Comparison of ENCODE assay signal across 23 cellular contexts in genomic region chr22:37647928-37648327, GRCh38. TPM values are rescaled to one million over a fixed set of nuclear protein-coding genes. Genes with fewer than 3 reads are reported as not detected.
DNase-seq lines count a peak whose midpoint lies in the region; ATAC-seq, FAIRE-seq and TF ChIP-seq lines count a peak whose summit lies in the region.
"Had no signal": no experiment of that assay in that cellular context is flagged by ENCODE, and none has a peak within 500 bp of the region (broad histone marks: within the 10 kb centered on the region; RNA-seq: fewer than 3 reads in every experiment).

No MANE protein-coding gene starts in this region.

- H3K4me3 ChIP-seq in MG63 (no peak overlapping the region), colonic mucosa (no peak overlapping the region), retinal pigment epithelial cell (ENCODE audit: low read length) (no peak overlapping the region)
- H3K4me3 ChIP-seq: SJSA1 had no signal

- no peak for ATAC-seq in Right ventricle myocardium inferior
- no peak for ATAC-seq in activated CD4-positive, alpha-beta T cell treated with anti-CD3 and anti-CD28 coated beads for 36 hours
- ATAC-seq: stimulated activated naive CD8-positive, alpha-beta T cell treated with anti-CD3 and anti-CD28 coated beads, Interleukin-15, Interleukin-2, amounts not matched to agents 100 U/mL and 50 U/mL, for 24 hours; WTC11 had no signal

- CTCF ChIA-PET in activated CD4-positive, alpha-beta T cell treated with anti-CD3 and anti-CD28 coated beads for 36 hours (lab: Charles Lee): interaction anchor here (1.0 to 1.5 kb wide), 4 partner anchors 10 to 33 kb away, joined by 3 to 5 read pairs (median 4); partner anchors contain the start of gene PDXP

- H3K27me3 ChIP-seq in MG63 (no peaks in the 10 kb centered on the region), colonic mucosa (no peaks in the 10 kb centered on the region)
- H3K27me3 ChIP-seq: SJSA1 had no signal

- H3K36me3 ChIP-seq in MG63: no peaks in the 10 kb centered on the region
- peaks cover 22% of the 10 kb centered on the region for H3K36me3 ChIP-seq in colonic mucosa

- TF ChIP-seq CTCF in colonic mucosa (IDR thresholded peaks at IDR 0.05) (no peak), retinal pigment epithelial cell (conservative IDR thresholded peaks at IDR 0.05; ENCODE audit: low read depth, low read length) (no peak)

- peaks cover 2% of the 10 kb centered on the region for H3K4me1 ChIP-seq in colonic mucosa
- H3K4me1 ChIP-seq: SJSA1 had no signal

- DNase-seq in Daoy (ENCODE audit: low read depth) (peak; percentile 60), MG63 (peak; percentile 85), colonic mucosa (peak; percentile 61), retinal pigment epithelial cell (ENCODE audit: low read depth) (peak; percentile 96), Right ventricle myocardium inferior (ENCODE audit: missing footprints) (no peak), GM19239 (ENCODE audit: insufficient read length, low spot score) (no peak), NK-92 (lab: John Stamatoyannopoulos, UW; ENCODE audit: unreplicated experiment) (no peak)
- DNase-seq in activated CD4-positive, alpha-beta T cell treated with anti-CD3 and anti-CD28 coated beads for 36 hours: no peak
- DNase-seq: activated CD4-positive, alpha-beta memory T cell treated with anti-CD3 and anti-CD28 coated beads, Interleukin-2, amount 10 ng/mL, durations not matched to agents 7 days and 5 days; CD8-positive, alpha-beta memory T cell; DMS79; effector memory CD4-positive, alpha-beta T cell; HCEC 1CT; NCI-H1417 treated with DMSO at 0.1 percent for 48 hours; NCI-H524 treated with DMSO at 0.1 percent for 48 hours; stimulated activated CD4-positive, alpha-beta T cell treated with anti-CD3 and anti-CD28 coated beads, Interleukin-2, amount 100 ng/mL, for 24 hours; stimulated activated naive CD8-positive, alpha-beta T cell treated with anti-CD3 and anti-CD28 coated beads, Interleukin-15, Interleukin-2, amounts not matched to agents 100 U/mL and 50 U/mL, for 24 hours had no signal

- H3K9ac ChIP-seq in colonic mucosa (ENCODE audit: low read depth in 2 of 2, low read length in 2 of 2): peak overlapping the region in 1 of 2 donors; percentile 40

- FAIRE-seq in GM19239 (lab: Jason Lieb, UNC): no peak
- FAIRE-seq: GM12892, HTR-8/SVneo had no signal

- H3K27me3 Mint-ChIP-seq in activated CD4-positive, alpha-beta T cell treated with anti-CD3 and anti-CD28 coated beads for 36 hours: no peaks in the 10 kb centered on the region
- H3K27me3 Mint-ChIP-seq: activated CD4-positive, alpha-beta memory T cell treated with anti-CD3 and anti-CD28 coated beads, Interleukin-2, amount 10 ng/mL, durations not matched to agents 7 days and 5 days; CD8-positive, alpha-beta memory T cell; type B pancreatic cell had no signal

- no peak overlapping the region for H3K27ac ChIP-seq in colonic mucosa
- H3K27ac ChIP-seq: SJSA1 had no signal

- no peaks in the 10 kb centered on the region for H3K9me3 Mint-ChIP-seq in activated CD4-positive, alpha-beta T cell treated with anti-CD3 and anti-CD28 coated beads for 36 hours (ENCODE audit: low read depth)
- H3K9me3 Mint-ChIP-seq: activated CD4-positive, alpha-beta memory T cell treated with anti-CD3 and anti-CD28 coated beads, Interleukin-2, amount 10 ng/mL, durations not matched to agents 7 days and 5 days; CD8-positive, alpha-beta memory T cell; T-helper 2 cell treated with Interferon-gamma antibody and Interleukin-4, amounts not matched to agents 5 μg/mL and 100 μg/mL, for 36 hours; type B pancreatic cell; WTC11 had no signal

- H3K9me3 ChIP-seq in MG63: no peaks in the 10 kb centered on the region
- H3K9me3 ChIP-seq in colonic mucosa: no peaks in the 10 kb centered on the region
- H3K9me3 ChIP-seq: SJSA1 had no signal

- POLR2A ChIA-PET in activated CD4-positive, alpha-beta T cell treated with anti-CD3 and anti-CD28 coated beads for 36 hours (lab: Charles Lee): interaction anchor here (0.6 kb wide), 1 partner anchor 14 kb away, joined by 6 read pairs; no protein-coding TSS in a partner anchor

- intact Hi-C loops in colonic mucosa (cut with DNase I): loop anchor here (10.0 kb wide), 1 partner anchor 147 kb away; no protein-coding TSS in a partner anchor
- intact Hi-C loops in Right ventricle myocardium inferior (cut with DNase I): no loop called here
- intact Hi-C loops in activated CD4-positive, alpha-beta T cell treated with anti-CD3 and anti-CD28 coated beads for 36 hours (cut with DNase I, micrococcal nuclease): no loop called here

- peaks cover 53% of the 10 kb centered on the region for H3K36me3 Mint-ChIP-seq in activated CD4-positive, alpha-beta T cell treated with anti-CD3 and anti-CD28 coated beads for 36 hours (ENCODE audit: low read depth)
- H3K36me3 Mint-ChIP-seq: type B pancreatic cell had no signal

- H3K4me1 Mint-ChIP-seq in activated CD4-positive, alpha-beta T cell treated with anti-CD3 and anti-CD28 coated beads for 36 hours: peaks cover 9% of the 10 kb centered on the region
- H3K4me1 Mint-ChIP-seq: WTC11 had no signal

- H3K27ac Mint-ChIP-seq in activated CD4-positive, alpha-beta T cell treated with anti-CD3 and anti-CD28 coated beads for 36 hours: no peak overlapping the region
- H3K27ac Mint-ChIP-seq: activated CD4-positive, alpha-beta memory T cell treated with anti-CD3 and anti-CD28 coated beads, Interleukin-2, amount 10 ng/mL, durations not matched to agents 7 days and 5 days; T-helper 2 cell treated with Interferon-gamma antibody and Interleukin-4, amounts not matched to agents 5 μg/mL and 100 μg/mL, for 36 hours; type B pancreatic cell; WTC11 had no signal

- no peak overlapping the region for H3K4me3 Mint-ChIP-seq in activated CD4-positive, alpha-beta T cell treated with anti-CD3 and anti-CD28 coated beads for 36 hours
- H3K4me3 Mint-ChIP-seq: activated CD4-positive, alpha-beta memory T cell treated with anti-CD3 and anti-CD28 coated beads, Interleukin-2, amount 10 ng/mL, durations not matched to agents 7 days and 5 days; CD8-positive, alpha-beta memory T cell; T-helper 2 cell treated with Interferon-gamma antibody and Interleukin-4, amounts not matched to agents 5 μg/mL and 100 μg/mL, for 36 hours; type B pancreatic cell; WTC11 had no signal

RNA-seq across cellular contexts. Expression of gene SH3BP1, which starts 8.5 kb away (rescaled TPM):
- total RNA-seq in Daoy (2014; rRNA removed; shearing (Covaris generic)): 3.4 and 5.7 TPM in 2 replicates
- 0.95 TPM in 1 of 2 replicates, not detected in the other for total RNA-seq in MG63 (2014; rRNA removed; shearing (Covaris generic); ENCODE audit: low replicate concordance)
- total RNA-seq in colonic mucosa: 100 to 1,000 TPM in 1 of 2 donors, 10 to 100 TPM in 1; 91.8 to 125 TPM
- 1.5 TPM for total RNA-seq in Right ventricle myocardium inferior
- 10 to 100 TPM; 86.5 to 98.2 TPM for total RNA-seq in activated CD4-positive, alpha-beta T cell treated with anti-CD3 and anti-CD28 coated beads for 36 hours

RNA-seq across cellular contexts. Expression of gene PDXP, which starts 10.6 kb away (rescaled TPM):
- total RNA-seq in Daoy (2014; rRNA removed; shearing (Covaris generic)): 29.2 and 32.0 TPM in 2 replicates
- 18.0 and 24.2 TPM in 2 replicates for total RNA-seq in MG63 (2014; rRNA removed; shearing (Covaris generic); ENCODE audit: low replicate concordance)
- total RNA-seq in colonic mucosa (10 to 100 TPM; 24.5 to 34.0 TPM), Right ventricle myocardium inferior (21.4 TPM)
- total RNA-seq in activated CD4-positive, alpha-beta T cell treated with anti-CD3 and anti-CD28 coated beads for 36 hours: 10 to 100 TPM; 35.8 to 37.8 TPM

RNA-seq across cellular contexts. Expression of gene LGALS1, which starts 27.5 kb away (rescaled TPM):
- total RNA-seq in Daoy (2014; rRNA removed; shearing (Covaris generic)): 3,366 and 4,590 TPM in 2 replicates
- total RNA-seq in MG63 (2014; rRNA removed; shearing (Covaris generic); ENCODE audit: low replicate concordance): 3,913 and 4,947 TPM in 2 replicates
- total RNA-seq in colonic mucosa (100 to 1,000 TPM in 1 of 2 donors, 10 to 100 TPM in 1; 83.3 to 222 TPM), Right ventricle myocardium inferior (1,345 TPM)
- 100 to 1,000 TPM; 522 to 663 TPM for total RNA-seq in activated CD4-positive, alpha-beta T cell treated with anti-CD3 and anti-CD28 coated beads for 36 hours

RNA-seq across cellular contexts. Expression of gene NOL12, which starts 38.2 kb away (rescaled TPM):
- 71.4 and 92.3 TPM in 2 replicates for total RNA-seq in Daoy (2014; rRNA removed; shearing (Covaris generic))
- total RNA-seq in MG63 (2014; rRNA removed; shearing (Covaris generic); ENCODE audit: low replicate concordance): 61.0 and 111 TPM in 2 replicates
- total RNA-seq in colonic mucosa (10 to 100 TPM; 25.2 to 48.4 TPM), Right ventricle myocardium inferior (14.1 TPM)
- total RNA-seq in activated CD4-positive, alpha-beta T cell treated with anti-CD3 and anti-CD28 coated beads for 36 hours: 10 to 100 TPM; 37.1 to 42.3 TPM

RNA-seq across cellular contexts. Expression of gene GGA1, which starts 39.3 kb away (rescaled TPM):
- total RNA-seq in Daoy (2014; rRNA removed; shearing (Covaris generic)): 23.2 and 34.7 TPM in 2 replicates
- total RNA-seq in MG63 (2014; rRNA removed; shearing (Covaris generic); ENCODE audit: low replicate concordance): 13.8 and 33.2 TPM in 2 replicates
- 10 to 100 TPM; 45.7 to 90.2 TPM for total RNA-seq in colonic mucosa
- total RNA-seq in Right ventricle myocardium inferior: 26.7 TPM
- total RNA-seq in activated CD4-positive, alpha-beta T cell treated with anti-CD3 and anti-CD28 coated beads for 36 hours: 10 to 100 TPM; 55.4 to 66.6 TPM

Comparison
In these comparisons a context has a peak if more than half of its experiments do, and no peak if none do; other contexts are left out.
1. DNase-seq: peak in Daoy (single experiment), MG63 (single experiment), colonic mucosa (single experiment) and retinal pigment epithelial cell (single experiment); none in Right ventricle myocardium inferior (single experiment), GM19239 (single experiment), activated CD4-positive, alpha-beta T cell treated with anti-CD3 and anti-CD28 coated beads for 36 hours (single experiment) and NK-92 (single experiment).
2. RNA of gene SH3BP1, which starts 8.5 kb away (total RNA-seq): 91.8 to 125 TPM in colonic mucosa and 86.5 to 98.2 TPM in activated CD4-positive, alpha-beta T cell treated with anti-CD3 and anti-CD28 coated beads for 36 hours; 3.4 to 5.7 TPM in Daoy, 1.5 TPM in Right ventricle myocardium inferior (single experiment) and 0.95 TPM in MG63; every median in the first group is over 10 times any median in the second.